In the genomic region with DNA sequence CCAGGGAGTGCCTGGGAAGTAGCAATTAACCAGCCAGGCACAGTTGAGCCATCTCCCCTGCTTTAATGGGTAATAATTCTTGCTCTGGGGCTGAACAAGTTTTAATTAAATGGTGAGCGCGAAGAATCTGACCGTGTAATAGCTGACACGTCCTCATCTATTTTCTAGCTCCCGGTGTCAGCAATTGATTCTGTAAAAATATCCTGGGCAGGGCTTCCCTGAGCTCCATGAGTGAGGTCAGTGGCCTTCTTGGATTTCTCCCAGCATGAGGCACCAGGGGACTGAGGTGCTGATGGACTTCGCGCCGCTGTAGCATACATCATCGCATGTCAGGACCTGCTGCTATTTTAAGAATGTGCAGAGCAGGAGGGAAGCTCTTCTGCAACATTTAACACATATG, we compare ENCODE assay signal across 9 cellular contexts. TPM values are rescaled to one million over a fixed set of nuclear protein-coding genes. Genes with fewer than 3 reads are reported as not detected.
DNase-seq lines count a peak whose midpoint lies in the region; TF ChIP-seq lines count a peak whose summit lies in the region.
"Had no signal": no experiment of that assay in that cellular context is flagged by ENCODE, and none has a peak within 500 bp of the region (broad histone marks: within the 10 kb centered on the region; RNA-seq: fewer than 3 reads in every experiment).

No MANE protein-coding gene starts in this region.

- TF ChIP-seq EP300 in Ishikawa (IDR thresholded peaks at IDR 0.05; ENCODE audit: borderline replicate concordance) = no peak

- TF ChIP-seq RAD21 in Ishikawa (IDR thresholded peaks at IDR 0.05; ENCODE audit: low read depth) = no peak

- no peaks in the 10 kb centered on the region for H3K27me3 ChIP-seq in skeletal muscle satellite cell (ENCODE audit: control insufficient read depth, insufficient read depth, low read length)
- H3K27me3 ChIP-seq: SJCRH30 had no signal

- no peak overlapping the region for H3K4me3 ChIP-seq in skeletal muscle satellite cell (ENCODE audit: low read length)
- H3K4me3 ChIP-seq: SJCRH30 had no signal

- DNase-seq in amniotic epithelial cell (ENCODE audit: low read depth) = peak; percentile 56
- DNase-seq in iPS-NIHi11 (ENCODE audit: low spot score) = peak; percentile 36
- no peak for DNase-seq in NCI-H2081 treated with DMSO at 0.1 percent for 48 hours (lab: John Stamatoyannopoulos, UW)
- no peak for DNase-seq in EL
- no peak for DNase-seq in islet precursor cell

- H3K4me2 ChIP-seq in skeletal muscle satellite cell (ENCODE audit: low read length) = peak overlapping the region; percentile 22

- H3K9me3 ChIP-seq in skeletal muscle satellite cell (replicated peaks; ENCODE audit: low read length) = peaks cover 7% of the 10 kb centered on the region

- H3K36me3 ChIP-seq in skeletal muscle satellite cell (ENCODE audit: insufficient read depth, low read length) = peaks cover 6% of the 10 kb centered on the region

- peaks cover 36% of the 10 kb centered on the region for H3K4me1 ChIP-seq in skeletal muscle satellite cell (ENCODE audit: control insufficient read depth, insufficient read depth, low read length)

- H3K9ac ChIP-seq in skeletal muscle satellite cell (ENCODE audit: low read depth, low read length) = no peak overlapping the region

TF ChIP-seq in Ishikawa, 13 proteins besides CTCF, POLR2A, EP300 and RAD21:
- TF ChIP-seq CREB1 (IDR thresholded peaks at IDR 0.05; ENCODE audit: low read depth) = no peak
- TF ChIP-seq, protein P1, sequence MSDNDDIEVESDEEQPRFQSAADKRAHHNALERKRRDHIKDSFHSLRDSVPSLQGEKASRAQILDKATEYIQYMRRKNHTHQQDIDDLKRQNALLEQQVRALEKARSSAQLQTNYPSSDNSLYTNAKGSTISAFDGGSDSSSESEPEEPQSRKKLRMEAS (IDR thresholded peaks at IDR 0.05) = peak; percentile 69
- TF ChIP-seq TEAD4 (IDR thresholded peaks at IDR 0.05) = peak; percentile 73

RNA-seq across cellular contexts. Expression of a gene that starts 27.0 kb away (rescaled TPM):
- total RNA-seq in skeletal muscle satellite cell (2012; rRNA removed) = 29.9 and 31.7 TPM in 2 replicates

RNA-seq across cellular contexts. Expression of a gene that starts 27.6 kb away (rescaled TPM):
- not detected in 2 replicates for total RNA-seq in skeletal muscle satellite cell (2012; rRNA removed)
- total RNA-seq: H4, SJCRH30 had no signal

Comparison
In these comparisons a context has a peak if more than half of its experiments do, and no peak if none do; other contexts are left out.
1. DNase-seq: peak in amniotic epithelial cell (single experiment) and iPS-NIHi11 (single experiment); none in NCI-H2081 treated with DMSO at 0.1 percent for 48 hours (single experiment), EL (single experiment) and islet precursor cell (single experiment).